In genomic region chr3:112043621-112044201, GRCh38 we compare ENCODE assay signal across 1 cellular context.
TF ChIP-seq lines count a peak whose summit lies in the region.

No MANE protein-coding gene starts in this region.

TF ChIP-seq in SK-N-SH, 30 proteins besides CTCF, POLR2A, EP300 and RAD21 (continued from another document):
- TF ChIP-seq FOSL2 (IDR thresholded peaks at IDR 0.05; ENCODE audit: borderline replicate concordance, low read depth) (no peak), RCOR1 (IDR thresholded peaks at IDR 0.05; ENCODE audit: low read length) (no peak), IRF3 (IDR thresholded peaks at IDR 0.05; ENCODE audit: low read depth, low read length) (no peak), YY1 (IDR thresholded peaks at IDR 0.05; ENCODE audit: low read depth) (peak; percentile 75; the same call in 1 of the 2 replicates)
TF ChIP-seq in SK-N-SH: peak in this region for 5.
